In the genomic region with DNA sequence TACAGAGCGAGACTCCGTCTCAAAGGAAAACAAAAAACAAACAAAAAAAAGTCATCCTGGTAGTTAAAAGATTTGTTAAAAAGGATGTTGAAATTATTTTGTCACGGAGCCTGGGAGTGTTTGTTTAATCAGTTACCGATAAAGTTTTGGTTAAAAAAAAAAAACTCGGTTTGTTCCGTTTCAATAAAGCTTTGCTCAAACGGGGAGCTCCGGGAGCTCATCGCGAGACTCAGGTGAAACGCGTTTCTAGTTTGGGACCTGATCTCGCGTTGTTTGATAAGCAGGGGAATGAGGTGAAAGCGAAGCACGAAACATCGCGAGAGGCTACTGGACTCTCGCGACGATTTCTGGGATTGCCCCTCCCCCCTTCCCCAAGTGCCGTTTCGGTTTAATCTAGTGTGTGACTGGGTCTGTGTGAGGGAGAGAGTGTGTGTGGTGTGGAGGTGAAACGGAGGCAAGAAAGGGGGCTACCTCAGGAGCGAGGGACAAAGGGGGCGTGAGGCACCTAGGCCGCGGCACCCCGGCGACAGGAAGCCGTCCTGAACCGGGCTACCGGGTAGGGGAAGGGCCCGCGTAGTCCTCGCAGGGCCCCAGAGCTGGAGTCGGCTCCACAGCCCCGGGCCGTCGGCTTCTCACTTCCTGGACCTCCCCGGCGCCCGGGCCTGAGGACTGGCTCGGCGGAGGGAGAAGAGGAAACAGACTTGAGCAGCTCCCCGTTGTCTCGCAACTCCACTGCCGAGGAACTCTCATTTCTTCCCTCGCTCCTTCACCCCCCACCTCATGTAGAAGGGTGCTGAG, we compare ENCODE assay signal across 1 cellular context.
TF ChIP-seq lines count a peak whose summit lies in the region.

A gene (plus strand): TSS at position 374 of the 798 bp plus-strand sequence. CDS start 586 bp downstream, outside the sequence.

TF ChIP-seq in HepG2, 621 proteins besides CTCF, POLR2A, EP300 and RAD21 (continued from another document and continues in another):
- TF ChIP-seq, protein P1, sequence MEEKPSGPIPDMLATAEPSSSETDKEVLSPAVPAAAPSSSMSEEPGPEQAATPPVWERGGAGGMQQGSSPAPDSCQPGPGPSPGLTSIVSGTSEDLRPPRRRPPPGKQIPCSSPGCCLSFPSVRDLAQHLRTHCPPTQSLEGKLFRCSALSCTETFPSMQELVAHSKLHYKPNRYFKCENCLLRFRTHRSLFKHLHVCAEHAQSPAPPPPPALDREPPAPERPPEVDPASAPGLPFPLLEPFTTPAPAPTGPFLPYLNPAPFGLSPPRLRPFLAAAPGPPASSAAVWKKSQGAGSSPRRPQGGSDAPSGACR (CRISPR knock-in tag; IDR thresholded peaks at IDR 0.05), result peak; percentile 94
- TF ChIP-seq ZNF121 (CRISPR knock-in tag; IDR thresholded peaks at IDR 0.05), result 0 out of 2 replicates have a peak, but pooled peaks have one; percentile 28
- TF ChIP-seq, protein P2, sequence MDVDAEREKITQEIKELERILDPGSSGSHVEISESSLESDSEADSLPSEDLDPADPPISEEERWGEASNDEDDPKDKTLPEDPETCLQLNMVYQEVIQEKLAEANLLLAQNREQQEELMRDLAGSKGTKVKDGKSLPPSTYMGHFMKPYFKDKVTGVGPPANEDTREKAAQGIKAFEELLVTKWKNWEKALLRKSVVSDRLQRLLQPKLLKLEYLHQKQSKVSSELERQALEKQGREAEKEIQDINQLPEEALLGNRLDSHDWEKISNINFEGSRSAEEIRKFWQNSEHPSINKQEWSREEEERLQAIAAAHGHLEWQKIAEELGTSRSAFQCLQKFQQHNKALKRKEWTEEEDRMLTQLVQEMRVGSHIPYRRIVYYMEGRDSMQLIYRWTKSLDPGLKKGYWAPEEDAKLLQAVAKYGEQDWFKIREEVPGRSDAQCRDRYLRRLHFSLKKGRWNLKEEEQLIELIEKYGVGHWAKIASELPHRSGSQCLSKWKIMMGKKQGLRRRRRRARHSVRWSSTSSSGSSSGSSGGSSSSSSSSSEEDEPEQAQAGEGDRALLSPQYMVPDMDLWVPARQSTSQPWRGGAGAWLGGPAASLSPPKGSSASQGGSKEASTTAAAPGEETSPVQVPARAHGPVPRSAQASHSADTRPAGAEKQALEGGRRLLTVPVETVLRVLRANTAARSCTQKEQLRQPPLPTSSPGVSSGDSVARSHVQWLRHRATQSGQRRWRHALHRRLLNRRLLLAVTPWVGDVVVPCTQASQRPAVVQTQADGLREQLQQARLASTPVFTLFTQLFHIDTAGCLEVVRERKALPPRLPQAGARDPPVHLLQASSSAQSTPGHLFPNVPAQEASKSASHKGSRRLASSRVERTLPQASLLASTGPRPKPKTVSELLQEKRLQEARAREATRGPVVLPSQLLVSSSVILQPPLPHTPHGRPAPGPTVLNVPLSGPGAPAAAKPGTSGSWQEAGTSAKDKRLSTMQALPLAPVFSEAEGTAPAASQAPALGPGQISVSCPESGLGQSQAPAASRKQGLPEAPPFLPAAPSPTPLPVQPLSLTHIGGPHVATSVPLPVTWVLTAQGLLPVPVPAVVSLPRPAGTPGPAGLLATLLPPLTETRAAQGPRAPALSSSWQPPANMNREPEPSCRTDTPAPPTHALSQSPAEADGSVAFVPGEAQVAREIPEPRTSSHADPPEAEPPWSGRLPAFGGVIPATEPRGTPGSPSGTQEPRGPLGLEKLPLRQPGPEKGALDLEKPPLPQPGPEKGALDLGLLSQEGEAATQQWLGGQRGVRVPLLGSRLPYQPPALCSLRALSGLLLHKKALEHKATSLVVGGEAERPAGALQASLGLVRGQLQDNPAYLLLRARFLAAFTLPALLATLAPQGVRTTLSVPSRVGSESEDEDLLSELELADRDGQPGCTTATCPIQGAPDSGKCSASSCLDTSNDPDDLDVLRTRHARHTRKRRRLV (CRISPR knock-in tag; IDR thresholded peaks at IDR 0.05), result peak; percentile 88; the same call in 1 of the 2 replicates
- TF ChIP-seq ZNF383 (CRISPR knock-in tag; IDR thresholded peaks at IDR 0.05; ENCODE audit: borderline replicate concordance), result no peak
- peak; percentile 98 for TF ChIP-seq ZMYM4 (CRISPR knock-in tag; IDR thresholded peaks at IDR 0.05)
- no peak for TF ChIP-seq ZNF496 (CRISPR knock-in tag; IDR thresholded peaks at IDR 0.05; ENCODE audit: insufficient replicate concordance)
- TF ChIP-seq ZNF570 (CRISPR knock-in tag; IDR thresholded peaks at IDR 0.05; ENCODE audit: borderline replicate concordance), result no peak
- TF ChIP-seq, protein P3, sequence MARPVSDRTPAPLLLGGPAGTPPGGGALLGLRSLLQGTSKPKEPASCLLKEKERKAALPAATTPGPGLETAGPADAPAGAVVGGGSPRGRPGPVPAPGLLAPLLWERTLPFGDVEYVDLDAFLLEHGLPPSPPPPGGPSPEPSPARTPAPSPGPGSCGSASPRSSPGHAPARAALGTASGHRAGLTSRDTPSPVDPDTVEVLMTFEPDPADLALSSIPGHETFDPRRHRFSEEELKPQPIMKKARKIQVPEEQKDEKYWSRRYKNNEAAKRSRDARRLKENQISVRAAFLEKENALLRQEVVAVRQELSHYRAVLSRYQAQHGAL (CRISPR knock-in tag; IDR thresholded peaks at IDR 0.05; ENCODE audit: not compliant biosample characterization), result peak; percentile 67
- TF ChIP-seq CREB1 (IDR thresholded peaks at IDR 0.05), result no peak
- peak; percentile 92 for TF ChIP-seq CREB1 (CRISPR knock-in tag; IDR thresholded peaks at IDR 0.05)
- TF ChIP-seq ZNF589 (CRISPR knock-in tag; conservative IDR thresholded peaks at IDR 0.05), result peak; percentile 42; the same call in 1 of the 2 replicates
- TF ChIP-seq, protein P4, sequence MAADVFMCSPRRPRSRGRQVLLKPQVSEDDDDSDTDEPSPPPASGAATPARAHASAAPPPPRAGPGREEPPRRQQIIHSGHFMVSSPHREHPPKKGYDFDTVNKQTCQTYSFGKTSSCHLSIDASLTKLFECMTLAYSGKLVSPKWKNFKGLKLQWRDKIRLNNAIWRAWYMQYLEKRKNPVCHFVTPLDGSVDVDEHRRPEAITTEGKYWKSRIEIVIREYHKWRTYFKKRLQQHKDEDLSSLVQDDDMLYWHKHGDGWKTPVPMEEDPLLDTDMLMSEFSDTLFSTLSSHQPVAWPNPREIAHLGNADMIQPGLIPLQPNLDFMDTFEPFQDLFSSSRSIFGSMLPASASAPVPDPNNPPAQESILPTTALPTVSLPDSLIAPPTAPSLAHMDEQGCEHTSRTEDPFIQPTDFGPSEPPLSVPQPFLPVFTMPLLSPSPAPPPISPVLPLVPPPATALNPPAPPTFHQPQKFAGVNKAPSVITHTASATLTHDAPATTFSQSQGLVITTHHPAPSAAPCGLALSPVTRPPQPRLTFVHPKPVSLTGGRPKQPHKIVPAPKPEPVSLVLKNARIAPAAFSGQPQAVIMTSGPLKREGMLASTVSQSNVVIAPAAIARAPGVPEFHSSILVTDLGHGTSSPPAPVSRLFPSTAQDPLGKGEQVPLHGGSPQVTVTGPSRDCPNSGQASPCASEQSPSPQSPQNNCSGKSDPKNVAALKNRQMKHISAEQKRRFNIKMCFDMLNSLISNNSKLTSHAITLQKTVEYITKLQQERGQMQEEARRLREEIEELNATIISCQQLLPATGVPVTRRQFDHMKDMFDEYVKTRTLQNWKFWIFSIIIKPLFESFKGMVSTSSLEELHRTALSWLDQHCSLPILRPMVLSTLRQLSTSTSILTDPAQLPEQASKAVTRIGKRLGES (CRISPR knock-in tag; IDR thresholded peaks at IDR 0.05; ENCODE audit: borderline replicate concordance), result 0 out of 2 replicates have a peak, but pooled peaks have one; percentile 35
- TF ChIP-seq SRSF9 (IDR thresholded peaks at IDR 0.05; ENCODE audit: borderline replicate concordance, insufficient read depth, low read depth, low read length, poor library complexity, severe bottlenecking), result no peak
- no peak; the same call in 1 of the 2 replicates for TF ChIP-seq JDP2 (CRISPR knock-in tag; IDR thresholded peaks at IDR 0.05; ENCODE audit: borderline replicate concordance)
- 0 out of 2 replicates have a peak, but pooled peaks have one; percentile 18 for TF ChIP-seq FOSL1 (CRISPR knock-in tag; IDR thresholded peaks at IDR 0.05; ENCODE audit: borderline replicate concordance)
- no peak for TF ChIP-seq SMARCE1 (IDR thresholded peaks at IDR 0.05; ENCODE audit: borderline replicate concordance)
- TF ChIP-seq, protein P5, sequence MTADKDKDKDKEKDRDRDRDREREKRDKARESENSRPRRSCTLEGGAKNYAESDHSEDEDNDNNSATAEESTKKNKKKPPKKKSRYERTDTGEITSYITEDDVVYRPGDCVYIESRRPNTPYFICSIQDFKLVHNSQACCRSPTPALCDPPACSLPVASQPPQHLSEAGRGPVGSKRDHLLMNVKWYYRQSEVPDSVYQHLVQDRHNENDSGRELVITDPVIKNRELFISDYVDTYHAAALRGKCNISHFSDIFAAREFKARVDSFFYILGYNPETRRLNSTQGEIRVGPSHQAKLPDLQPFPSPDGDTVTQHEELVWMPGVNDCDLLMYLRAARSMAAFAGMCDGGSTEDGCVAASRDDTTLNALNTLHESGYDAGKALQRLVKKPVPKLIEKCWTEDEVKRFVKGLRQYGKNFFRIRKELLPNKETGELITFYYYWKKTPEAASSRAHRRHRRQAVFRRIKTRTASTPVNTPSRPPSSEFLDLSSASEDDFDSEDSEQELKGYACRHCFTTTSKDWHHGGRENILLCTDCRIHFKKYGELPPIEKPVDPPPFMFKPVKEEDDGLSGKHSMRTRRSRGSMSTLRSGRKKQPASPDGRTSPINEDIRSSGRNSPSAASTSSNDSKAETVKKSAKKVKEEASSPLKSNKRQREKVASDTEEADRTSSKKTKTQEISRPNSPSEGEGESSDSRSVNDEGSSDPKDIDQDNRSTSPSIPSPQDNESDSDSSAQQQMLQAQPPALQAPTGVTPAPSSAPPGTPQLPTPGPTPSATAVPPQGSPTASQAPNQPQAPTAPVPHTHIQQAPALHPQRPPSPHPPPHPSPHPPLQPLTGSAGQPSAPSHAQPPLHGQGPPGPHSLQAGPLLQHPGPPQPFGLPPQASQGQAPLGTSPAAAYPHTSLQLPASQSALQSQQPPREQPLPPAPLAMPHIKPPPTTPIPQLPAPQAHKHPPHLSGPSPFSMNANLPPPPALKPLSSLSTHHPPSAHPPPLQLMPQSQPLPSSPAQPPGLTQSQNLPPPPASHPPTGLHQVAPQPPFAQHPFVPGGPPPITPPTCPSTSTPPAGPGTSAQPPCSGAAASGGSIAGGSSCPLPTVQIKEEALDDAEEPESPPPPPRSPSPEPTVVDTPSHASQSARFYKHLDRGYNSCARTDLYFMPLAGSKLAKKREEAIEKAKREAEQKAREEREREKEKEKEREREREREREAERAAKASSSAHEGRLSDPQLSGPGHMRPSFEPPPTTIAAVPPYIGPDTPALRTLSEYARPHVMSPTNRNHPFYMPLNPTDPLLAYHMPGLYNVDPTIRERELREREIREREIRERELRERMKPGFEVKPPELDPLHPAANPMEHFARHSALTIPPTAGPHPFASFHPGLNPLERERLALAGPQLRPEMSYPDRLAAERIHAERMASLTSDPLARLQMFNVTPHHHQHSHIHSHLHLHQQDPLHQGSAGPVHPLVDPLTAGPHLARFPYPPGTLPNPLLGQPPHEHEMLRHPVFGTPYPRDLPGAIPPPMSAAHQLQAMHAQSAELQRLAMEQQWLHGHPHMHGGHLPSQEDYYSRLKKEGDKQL (CRISPR knock-in tag; IDR thresholded peaks at IDR 0.05; ENCODE audit: low read depth), result peak; percentile 19; the same call in 1 of the 2 replicates
- TF ChIP-seq, protein P6, sequence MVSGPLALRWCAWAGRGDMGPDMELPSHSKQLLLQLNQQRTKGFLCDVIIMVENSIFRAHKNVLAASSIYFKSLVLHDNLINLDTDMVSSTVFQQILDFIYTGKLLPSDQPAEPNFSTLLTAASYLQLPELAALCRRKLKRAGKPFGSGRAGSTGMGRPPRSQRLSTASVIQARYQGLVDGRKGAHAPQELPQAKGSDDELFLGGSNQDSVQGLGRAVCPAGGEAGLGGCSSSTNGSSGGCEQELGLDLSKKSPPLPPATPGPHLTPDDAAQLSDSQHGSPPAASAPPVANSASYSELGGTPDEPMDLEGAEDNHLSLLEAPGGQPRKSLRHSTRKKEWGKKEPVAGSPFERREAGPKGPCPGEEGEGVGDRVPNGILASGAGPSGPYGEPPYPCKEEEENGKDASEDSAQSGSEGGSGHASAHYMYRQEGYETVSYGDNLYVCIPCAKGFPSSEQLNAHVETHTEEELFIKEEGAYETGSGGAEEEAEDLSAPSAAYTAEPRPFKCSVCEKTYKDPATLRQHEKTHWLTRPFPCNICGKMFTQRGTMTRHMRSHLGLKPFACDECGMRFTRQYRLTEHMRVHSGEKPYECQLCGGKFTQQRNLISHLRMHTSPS (CRISPR knock-in tag; IDR thresholded peaks at IDR 0.05; ENCODE audit: low read depth), result no peak
- TF ChIP-seq, protein P7, sequence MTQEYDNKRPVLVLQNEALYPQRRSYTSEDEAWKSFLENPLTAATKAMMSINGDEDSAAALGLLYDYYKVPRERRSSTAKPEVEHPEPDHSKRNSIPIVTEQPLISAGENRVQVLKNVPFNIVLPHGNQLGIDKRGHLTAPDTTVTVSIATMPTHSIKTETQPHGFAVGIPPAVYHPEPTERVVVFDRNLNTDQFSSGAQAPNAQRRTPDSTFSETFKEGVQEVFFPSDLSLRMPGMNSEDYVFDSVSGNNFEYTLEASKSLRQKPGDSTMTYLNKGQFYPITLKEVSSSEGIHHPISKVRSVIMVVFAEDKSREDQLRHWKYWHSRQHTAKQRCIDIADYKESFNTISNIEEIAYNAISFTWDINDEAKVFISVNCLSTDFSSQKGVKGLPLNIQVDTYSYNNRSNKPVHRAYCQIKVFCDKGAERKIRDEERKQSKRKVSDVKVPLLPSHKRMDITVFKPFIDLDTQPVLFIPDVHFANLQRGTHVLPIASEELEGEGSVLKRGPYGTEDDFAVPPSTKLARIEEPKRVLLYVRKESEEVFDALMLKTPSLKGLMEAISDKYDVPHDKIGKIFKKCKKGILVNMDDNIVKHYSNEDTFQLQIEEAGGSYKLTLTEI (CRISPR knock-in tag; conservative IDR thresholded peaks at IDR 0.05), result no peak
- TF ChIP-seq GTF2F1 (IDR thresholded peaks at IDR 0.05; ENCODE audit: low read length), result peak; percentile 62; the same call in 1 of the 2 replicates
- peak; percentile 89 for TF ChIP-seq ZNF670 (CRISPR knock-in tag; IDR thresholded peaks at IDR 0.05; ENCODE audit: borderline replicate concordance)
- TF ChIP-seq ZNF530 (CRISPR knock-in tag; IDR thresholded peaks at IDR 0.05; ENCODE audit: low read depth), result no peak
- peak; percentile 44 for TF ChIP-seq SRSF1 (optimal IDR thresholded peaks at IDR 0.05; ENCODE audit: low read depth, low read length)
- TF ChIP-seq REL (CRISPR knock-in tag; conservative IDR thresholded peaks at IDR 0.05), result no peak
- TF ChIP-seq, protein P8, sequence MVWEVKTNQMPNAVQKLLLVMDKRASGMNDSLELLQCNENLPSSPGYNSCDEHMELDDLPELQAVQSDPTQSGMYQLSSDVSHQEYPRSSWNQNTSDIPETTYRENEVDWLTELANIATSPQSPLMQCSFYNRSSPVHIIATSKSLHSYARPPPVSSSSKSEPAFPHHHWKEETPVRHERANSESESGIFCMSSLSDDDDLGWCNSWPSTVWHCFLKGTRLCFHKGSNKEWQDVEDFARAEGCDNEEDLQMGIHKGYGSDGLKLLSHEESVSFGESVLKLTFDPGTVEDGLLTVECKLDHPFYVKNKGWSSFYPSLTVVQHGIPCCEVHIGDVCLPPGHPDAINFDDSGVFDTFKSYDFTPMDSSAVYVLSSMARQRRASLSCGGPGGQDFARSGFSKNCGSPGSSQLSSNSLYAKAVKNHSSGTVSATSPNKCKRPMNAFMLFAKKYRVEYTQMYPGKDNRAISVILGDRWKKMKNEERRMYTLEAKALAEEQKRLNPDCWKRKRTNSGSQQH (CRISPR knock-in tag; IDR thresholded peaks at IDR 0.05; ENCODE audit: low read depth), result peak; percentile 87; the same call in 1 of the 2 replicates
- peak; percentile 98 for TF ChIP-seq SPEN (CRISPR knock-in tag; IDR thresholded peaks at IDR 0.05; ENCODE audit: low read depth)
- no peak for TF ChIP-seq NFYB (CRISPR knock-in tag; IDR thresholded peaks at IDR 0.05)
- peak; percentile 97 for TF ChIP-seq ZFX (CRISPR knock-in tag; IDR thresholded peaks at IDR 0.05; ENCODE audit: low read depth)
- TF ChIP-seq ZBTB20 (CRISPR knock-in tag; IDR thresholded peaks at IDR 0.05; ENCODE audit: borderline replicate concordance, low read depth), result peak; percentile 59; the same call in 1 of the 2 replicates
- TF ChIP-seq RXRB (CRISPR knock-in tag; IDR thresholded peaks at IDR 0.05; ENCODE audit: borderline replicate concordance), result peak; percentile 71; the same call in 1 of the 2 replicates
- TF ChIP-seq ZNF572 (CRISPR knock-in tag; IDR thresholded peaks at IDR 0.05), result no peak
- peak; percentile 82; the same call in 1 of the 2 replicates for TF ChIP-seq MEF2D (CRISPR knock-in tag; IDR thresholded peaks at IDR 0.05)
